ENCODE assay signal across 29 cellular contexts in genomic region chr1:7404046-7404742, GRCh38.
DNase-seq lines count a peak whose midpoint lies in the region; ATAC-seq and TF ChIP-seq lines count a peak whose summit lies in the region.
"Had no signal": no experiment of that assay in that cellular context is flagged by ENCODE, and none has a peak within 500 bp of the region (broad histone marks: within the 10 kb centered on the region; RNA-seq: fewer than 3 reads in every experiment).

No MANE protein-coding gene starts in this region.

- peaks cover 5% of the 10 kb centered on the region for H3K27me3 Mint-ChIP-seq in activated CD8-positive, alpha-beta memory T cell treated with anti-CD3 and anti-CD28 coated beads, Interleukin-2, amount 10 ng/mL, durations not matched to agents 7 days and 5 days
- no peaks in the 10 kb centered on the region for H3K27me3 Mint-ChIP-seq in type B pancreatic cell

- H3K27ac Mint-ChIP-seq in activated CD8-positive, alpha-beta memory T cell treated with anti-CD3 and anti-CD28 coated beads, Interleukin-2, amount 10 ng/mL, durations not matched to agents 7 days and 5 days, result no peak overlapping the region
- H3K27ac Mint-ChIP-seq in type B pancreatic cell, result no peak overlapping the region
- H3K27ac Mint-ChIP-seq: activated naive CD4-positive, alpha-beta T cell treated with anti-CD3 and anti-CD28 coated beads, Interleukin-2, amount 50 U/mL, for 72 hours; activated T-helper 17 cell treated with anti-CD3 and anti-CD28 coated beads, Interleukin-2, amount 50 U/mL, for 72 hours; B cell; CD8-positive, alpha-beta memory T cell; effector memory CD8-positive, alpha-beta T cell had no signal

- no peak overlapping the region for H3K4me3 ChIP-seq in coronary artery
- H3K4me3 ChIP-seq: colonic mucosa, heart left ventricle, tibial nerve had no signal

- H3K4me3 Mint-ChIP-seq in activated CD8-positive, alpha-beta memory T cell treated with anti-CD3 and anti-CD28 coated beads, Interleukin-2, amount 10 ng/mL, durations not matched to agents 7 days and 5 days, result no peak overlapping the region
- no peak overlapping the region for H3K4me3 Mint-ChIP-seq in type B pancreatic cell
- H3K4me3 Mint-ChIP-seq: activated T-helper 17 cell treated with anti-CD3 and anti-CD28 coated beads, Interleukin-2, amount 50 U/mL, for 72 hours; B cell; CD8-positive, alpha-beta memory T cell; effector memory CD8-positive, alpha-beta T cell; stimulated activated naive CD8-positive, alpha-beta T cell treated with anti-CD3 and anti-CD28 coated beads, Interleukin-15, amount 100 ng/mL, for 72 hours had no signal

- DNase-seq in activated CD8-positive, alpha-beta memory T cell treated with anti-CD3 and anti-CD28 coated beads for 24 hours, result peak; percentile 19
- no peak for DNase-seq in activated CD8-positive, alpha-beta memory T cell treated with anti-CD3 and anti-CD28 coated beads, Interleukin-2, amount 10 ng/mL, durations not matched to agents 7 days and 5 days
- peak; percentile 16 for DNase-seq in coronary artery (ENCODE audit: low spot score)
- DNase-seq in mucosa of gallbladder (ENCODE audit: low spot score), result peak; percentile 9
- peak; percentile 60 for DNase-seq in type B pancreatic cell (ENCODE audit: extremely low spot score, unreplicated experiment)
- DNase-seq in HT-29 (ENCODE audit: low spot score), result no peak
- no peak for DNase-seq in HuH-7.5 (ENCODE audit: low spot score)
- DNase-seq: activated CD4-positive, alpha-beta T cell treated with anti-CD3 and anti-CD28 coated beads for 4 hours; CD8-positive, alpha-beta memory T cell; colonic mucosa; DMS153; effector memory CD8-positive, alpha-beta T cell; foreskin fibroblast; heart left ventricle; kidney glomerular epithelial cell; MM.1S; NCI-H1417; NCI-H2029 treated with DMSO at 0.1 percent for 48 hours; NCI-H2227 treated with DMSO at 0.1 percent for 48 hours; stimulated activated naive CD8-positive, alpha-beta T cell treated with anti-CD3 and anti-CD28 coated beads, Interleukin-15, amount 100 ng/mL, for 72 hours; T-helper 9 cell had no signal

- no peaks in the 10 kb centered on the region for H3K36me3 Mint-ChIP-seq in activated CD8-positive, alpha-beta memory T cell treated with anti-CD3 and anti-CD28 coated beads, Interleukin-2, amount 10 ng/mL, durations not matched to agents 7 days and 5 days
- H3K36me3 Mint-ChIP-seq in type B pancreatic cell, result no peaks in the 10 kb centered on the region
- H3K36me3 Mint-ChIP-seq: activated naive CD4-positive, alpha-beta T cell treated with anti-CD3 and anti-CD28 coated beads, Interleukin-2, amount 50 U/mL, for 72 hours; CD8-positive, alpha-beta memory T cell had no signal

- CTCF ChIA-PET in activated CD8-positive, alpha-beta memory T cell treated with anti-CD3 and anti-CD28 coated beads, Interleukin-2, amount 10 ng/mL, durations not matched to agents 7 days and 5 days (lab: Charles Lee), result no interaction called here

- no peak for TF ChIP-seq CTCF in coronary artery (IDR thresholded peaks at IDR 0.05)
- TF ChIP-seq CTCF in type B pancreatic cell (conservative IDR thresholded peaks at IDR 0.05), result no peak

- no peaks in the 10 kb centered on the region for H3K4me1 Mint-ChIP-seq in activated CD8-positive, alpha-beta memory T cell treated with anti-CD3 and anti-CD28 coated beads, Interleukin-2, amount 10 ng/mL, durations not matched to agents 7 days and 5 days
- peaks cover 7% of the 10 kb centered on the region for H3K4me1 Mint-ChIP-seq in type B pancreatic cell (ENCODE audit: unreplicated experiment)
- H3K4me1 Mint-ChIP-seq: activated T-helper 17 cell treated with anti-CD3 and anti-CD28 coated beads, Interleukin-2, amount 50 U/mL, for 72 hours; B cell; CD8-positive, alpha-beta memory T cell; stimulated activated naive CD8-positive, alpha-beta T cell treated with anti-CD3 and anti-CD28 coated beads, Interleukin-15, amount 100 ng/mL, for 72 hours had no signal

- ATAC-seq in activated CD8-positive, alpha-beta memory T cell treated with anti-CD3 and anti-CD28 coated beads, Interleukin-2, amount 10 ng/mL, durations not matched to agents 7 days and 5 days, result no peak
- no peak for ATAC-seq in GM21717 (IDR thresholded peaks at IDR 0.05; ENCODE audit: unreplicated experiment)
- ATAC-seq: effector memory CD8-positive, alpha-beta T cell; HCT116; heart left ventricle had no signal

- no peak overlapping the region for H3K27ac ChIP-seq in coronary artery
- H3K27ac ChIP-seq: colonic mucosa, heart left ventricle, KMS-11, tibial nerve, VCaP had no signal

- peaks cover 2% of the 10 kb centered on the region for H3K9me3 Mint-ChIP-seq in activated CD8-positive, alpha-beta memory T cell treated with anti-CD3 and anti-CD28 coated beads, Interleukin-2, amount 10 ng/mL, durations not matched to agents 7 days and 5 days (ENCODE audit: low read depth)
- peaks cover 2% of the 10 kb centered on the region for H3K9me3 Mint-ChIP-seq in type B pancreatic cell

Comparison
In these comparisons a context has a peak if more than half of its experiments do, and no peak if none do; other contexts are left out.
1. DNase-seq: peak in activated CD8-positive, alpha-beta memory T cell treated with anti-CD3 and anti-CD28 coated beads for 24 hours (single experiment), coronary artery (single experiment), mucosa of gallbladder (single experiment) and type B pancreatic cell (single experiment); none in activated CD8-positive, alpha-beta memory T cell treated with anti-CD3 and anti-CD28 coated beads, Interleukin-2, amount 10 ng/mL, durations not matched to agents 7 days and 5 days (single experiment), HT-29 (single experiment) and HuH-7.5 (single experiment).